In genomic region chr2:121748202-121748601, GRCh38 we compare ENCODE assay signal across 8 cellular contexts. TPM values are rescaled to one million over a fixed set of nuclear protein-coding genes. Genes with fewer than 3 reads are reported as not detected.
DNase-seq lines count a peak whose midpoint lies in the region; ATAC-seq and TF ChIP-seq lines count a peak whose summit lies in the region.

No MANE protein-coding gene starts in this region.

- in situ Hi-C loops in KBM-7 (cut with MboI; ENCODE audit: low pct_unique_long_range_greater_than_20kb, low sequenced_read_pairs): no loop called here

- no peak for ATAC-seq in GM21515 (IDR thresholded peaks at IDR 0.05; ENCODE audit: unreplicated experiment)
- no peak for ATAC-seq in HG03442 (IDR thresholded peaks at IDR 0.05; ENCODE audit: unreplicated experiment)

- no peak overlapping the region for H3K4me3 ChIP-seq in WI38 (ENCODE audit: low read depth, low read length)

- DNase-seq in KBM-7 (peak; percentile 67), lung microvascular endothelial cell (ENCODE audit: low read depth in 2 of 2) (peak; percentile 37 to 53), anterior cingulate cortex (lab: John Stamatoyannopoulos, UW) (no peak)
- DNase-seq in stimulated activated CD4-positive, alpha-beta T cell treated with anti-CD3 and anti-CD28 coated beads, Interleukin-2, amount 100 ng/mL, for 24 hours: no peak

- TF ChIP-seq CTCF in GM12874 (IDR thresholded peaks at IDR 0.05; ENCODE audit: insufficient read depth, low read depth, low read length): peak; percentile 34; the same call in 1 of the 2 replicates
- TF ChIP-seq CTCF in WI38 (IDR thresholded peaks at IDR 0.05; ENCODE audit: low read depth, low read length): peak; percentile 44

RNA-seq across cellular contexts. Expression of gene TSN, which starts 7.2 kb away (rescaled TPM):
- total RNA-seq in lung microvascular endothelial cell: 63.4 and 119 TPM in 2 replicates

RNA-seq across cellular contexts. Expression of gene NIFK, which starts 11.5 kb away (rescaled TPM):
- 24.4 and 43.8 TPM in 2 replicates for total RNA-seq in lung microvascular endothelial cell

Comparison
In these comparisons a context has a peak if more than half of its experiments do, and no peak if none do; other contexts are left out.
1. DNase-seq: peak in KBM-7 (single experiment) and lung microvascular endothelial cell (2 of 2); none in anterior cingulate cortex (0 of 58) and stimulated activated CD4-positive, alpha-beta T cell treated with anti-CD3 and anti-CD28 coated beads, Interleukin-2, amount 100 ng/mL, for 24 hours (0 of 2).